ENCODE assay signal across 24 cellular contexts in genomic region chr1:185804206-185804605, GRCh38.
DNase-seq lines count a peak whose midpoint lies in the region; ATAC-seq and TF ChIP-seq lines count a peak whose summit lies in the region.
"Had no signal": no experiment of that assay in that cellular context is flagged by ENCODE, and none has a peak within 500 bp of the region (broad histone marks: within the 10 kb centered on the region; RNA-seq: fewer than 3 reads in every experiment).

No MANE protein-coding gene starts in this region.

- no peaks in the 10 kb centered on the region for H3K4me1 ChIP-seq in foreskin keratinocyte
- H3K4me1 ChIP-seq: adrenal gland, Caco-2, right lobe of liver, stomach, tibial nerve had no signal

- no peak overlapping the region for H3K27ac ChIP-seq in foreskin keratinocyte
- H3K27ac ChIP-seq: adrenal gland, C4-2B, HL-60, left ventricle myocardium inferior, right lobe of liver, stomach, tibial nerve had no signal

- no peak for TF ChIP-seq CTCF in foreskin keratinocyte (conservative IDR thresholded peaks at IDR 0.05)

- DNase-seq in ELR (ENCODE audit: low read depth) (peak; percentile 15), foreskin keratinocyte (peak; percentile 14 to 18), AG20443 (ENCODE audit: low spot score) (no peak), COLO829 (ENCODE audit: low spot score) (no peak), T-helper 2 cell (no peak)
- DNase-seq: activated CD8-positive, alpha-beta T cell treated with anti-CD3 and anti-CD28 coated beads, Interleukin-2, amount 10 ng/mL, durations not matched to agents 7 days and 5 days; activated naive CD4-positive, alpha-beta T cell treated with anti-CD3 and anti-CD28 coated beads, Interleukin-2, amount 10 ng/mL, durations not matched to agents 7 days and 5 days; adrenal gland; Caco-2; DMS79; immature natural killer cell; left ventricle myocardium inferior; NCI-H2029; NCI-H526; right lobe of liver; stomach had no signal

- ATAC-seq in SK-N-SH treated with all-trans-retinoic acid at 6 μM for 48 hours (peak; percentile 40), foreskin keratinocyte (no peak), HG02970 (IDR thresholded peaks at IDR 0.05; ENCODE audit: low FRiP score, unreplicated experiment) (no peak)
- ATAC-seq: activated CD8-positive, alpha-beta T cell treated with anti-CD3 and anti-CD28 coated beads, Interleukin-2, amount 10 ng/mL, durations not matched to agents 7 days and 5 days; activated T-helper 17 cell treated with anti-CD3 and anti-CD28 coated beads, Interleukin-2, amount 50 U/mL, for 72 hours; GM23338; right lobe of liver; Right ventricle myocardium inferior had no signal

- H3K27me3 ChIP-seq in foreskin keratinocyte = no peaks in the 10 kb centered on the region
- H3K27me3 ChIP-seq: adrenal gland, right lobe of liver, stomach, tibial nerve had no signal

TF ChIP-seq in SK-N-SH treated with all-trans-retinoic acid at 6 μM for 48 hours, 23 proteins besides CTCF, POLR2A, EP300 and RAD21:
- TF ChIP-seq ZC3H10 (CRISPR knock-in tag; IDR thresholded peaks at IDR 0.05) (0 out of 2 replicates have a peak, but pooled peaks have one; percentile 18), TOX (CRISPR knock-in tag; IDR thresholded peaks at IDR 0.05; ENCODE audit: borderline replicate concordance) (peak; percentile 22), TCF4 (CRISPR knock-in tag; IDR thresholded peaks at IDR 0.05; ENCODE audit: borderline replicate concordance) (no peak)

Comparison
In these comparisons a context has a peak if more than half of its experiments do, and no peak if none do; other contexts are left out.
1. DNase-seq: peak in ELR (single experiment) and foreskin keratinocyte (2 of 2); none in AG20443 (single experiment), COLO829 (single experiment) and T-helper 2 cell (0 of 5).